Comparison of ENCODE assay signal across 11 cellular contexts in genomic region chr16:70735141-70735979, GRCh38. TPM values are rescaled to one million over a fixed set of nuclear protein-coding genes. Genes with fewer than 3 reads are reported as not detected.
DNase-seq lines count a peak whose midpoint lies in the region; ATAC-seq and TF ChIP-seq lines count a peak whose summit lies in the region.
"Had no signal": no experiment of that assay in that cellular context is flagged by ENCODE, and none has a peak within 500 bp of the region (broad histone marks: within the 10 kb centered on the region; RNA-seq: fewer than 3 reads in every experiment).

No MANE protein-coding gene starts in this region.

- H3K27ac ChIP-seq in esophagus (ENCODE audit: low read depth in 2 of 2, low read length in 1 of 2) (peak overlapping the region; percentile 48 to 86), muscle layer of colon (ENCODE audit: low read depth, low read length) (peak overlapping the region; percentile 94), upper lobe of left lung (peak overlapping the region; percentile 66 to 90 (median 84))

- no peak for TF ChIP-seq POLR2A in upper lobe of left lung (IDR thresholded peaks at IDR 0.05)

- H3K9ac ChIP-seq in muscle layer of colon (ENCODE audit: low read length) = no peak overlapping the region

- no peak for TF ChIP-seq CTCF in upper lobe of left lung (IDR thresholded peaks at IDR 0.05)

- no peaks in the 10 kb centered on the region for H3K9me3 Mint-ChIP-seq in activated T-cell treated with anti-CD3 and anti-CD28 coated beads, Interleukin-2, amount 50 U/mL, for 24 hours
- H3K9me3 Mint-ChIP-seq in activated T-cell treated with anti-CD3 and anti-CD28 coated beads, Interleukin-2, amount 50 U/mL, for 4 hours = no peaks in the 10 kb centered on the region

- WGBS in esophagus, 2 donors = 78 to 82% methylated on average over 13 of the region's 13 CpGs
- WGBS in upper lobe of left lung, 2 donors = 77 to 84% methylated on average over 11 to 13 of the region's 13 CpGs

- peaks cover 60% of the 10 kb centered on the region for H3K36me3 Mint-ChIP-seq in activated T-cell treated with anti-CD3 and anti-CD28 coated beads, Interleukin-2, amount 50 U/mL, for 24 hours (ENCODE audit: low read depth)
- peaks cover 22% of the 10 kb centered on the region for H3K36me3 Mint-ChIP-seq in activated T-cell treated with anti-CD3 and anti-CD28 coated beads, Interleukin-2, amount 50 U/mL, for 4 hours (ENCODE audit: insufficient read depth)

- H3K27me3 ChIP-seq in esophagus (ENCODE audit: control insufficient read depth in 1 of 2, insufficient read depth in 2 of 2, low read length in 2 of 2) (no peaks in the 10 kb centered on the region), muscle layer of colon (ENCODE audit: control insufficient read depth in 1 of 2, insufficient read depth in 2 of 2, low read length in 2 of 2) (no peaks in the 10 kb centered on the region), upper lobe of left lung (no peaks in the 10 kb centered on the region)

- H3K4me3 ChIP-seq in esophagus (ENCODE audit: low read depth in 1 of 2, low read length in 2 of 2) (no peak overlapping the region), muscle layer of colon (ENCODE audit: low read depth in 1 of 2, low read length in 2 of 2) (no peak overlapping the region), upper lobe of left lung (no peak overlapping the region)

- H3K27ac Mint-ChIP-seq in activated T-cell treated with anti-CD3 and anti-CD28 coated beads, Interleukin-2, amount 50 U/mL, for 24 hours = peak overlapping the region; percentile 52

- peak in 1 of 4 donors; percentile 14 for TF ChIP-seq EP300 in upper lobe of left lung (IDR thresholded peaks at IDR 0.05)

- DNase-seq in activated T-cell treated with anti-CD3 and anti-CD28 coated beads, Interleukin-2, amount 50 U/mL, for 24 hours = no peak
- DNase-seq in activated T-cell treated with anti-CD3 and anti-CD28 coated beads, Interleukin-2, amount 50 U/mL, for 4 hours = no peak
- no peak for DNase-seq in upper lobe of left lung
- no peak for DNase-seq in NCI-H146 (lab: John Stamatoyannopoulos, UW)
- no peak for DNase-seq in T-helper 2 cell
- DNase-seq in kidney glomerular epithelial cell (lab: John Stamatoyannopoulos, UW) = no peak
- DNase-seq: cerebellar nuclear complex, GOT3, NCI-H774 had no signal

- peaks cover 12 to 13% of the 10 kb centered on the region in 2 donors for H3K4me1 ChIP-seq in esophagus (ENCODE audit: control insufficient read depth in 2 of 2, insufficient read depth in 2 of 2, low read length in 1 of 2)
- peaks cover 44% of the 10 kb centered on the region for H3K4me1 ChIP-seq in muscle layer of colon (ENCODE audit: insufficient read depth, low read length)
- H3K4me1 ChIP-seq in upper lobe of left lung = peaks cover 32 to 49% (median 47%) of the 10 kb centered on the region in 4 donors

- H3K27me3 Mint-ChIP-seq in activated T-cell treated with anti-CD3 and anti-CD28 coated beads, Interleukin-2, amount 50 U/mL, for 24 hours = no peaks in the 10 kb centered on the region
- H3K27me3 Mint-ChIP-seq in activated T-cell treated with anti-CD3 and anti-CD28 coated beads, Interleukin-2, amount 50 U/mL, for 4 hours (ENCODE audit: low read depth) = no peaks in the 10 kb centered on the region

- ATAC-seq in activated T-cell treated with anti-CD3 and anti-CD28 coated beads, Interleukin-2, amount 50 U/mL, for 4 hours = no peak
- peak in 1 of 2 donors; percentile 57 for ATAC-seq in upper lobe of left lung (ENCODE audit: low FRiP score in 2 of 2)

- H3K9me3 ChIP-seq in esophagus (ENCODE audit: control insufficient read depth in 2 of 2, insufficient read depth in 1 of 2, low read depth in 1 of 2, low read length in 1 of 2) (no peaks in the 10 kb centered on the region), muscle layer of colon (ENCODE audit: low read length) (no peaks in the 10 kb centered on the region), upper lobe of left lung (no peaks in the 10 kb centered on the region)

- H3K36me3 ChIP-seq in esophagus (ENCODE audit: control insufficient read depth in 2 of 2, insufficient read depth in 2 of 2, low read length in 1 of 2) (peaks cover 3 to 10% of the 10 kb centered on the region in 2 donors), muscle layer of colon (ENCODE audit: insufficient read depth, low read length) (peaks cover 9% of the 10 kb centered on the region), upper lobe of left lung (peaks cover 0 to 12% (median 7%) of the 10 kb centered on the region in 4 donors)

- no peak overlapping the region for H3K4me3 Mint-ChIP-seq in activated T-cell treated with anti-CD3 and anti-CD28 coated beads, Interleukin-2, amount 50 U/mL, for 24 hours
- H3K4me3 Mint-ChIP-seq in activated T-cell treated with anti-CD3 and anti-CD28 coated beads, Interleukin-2, amount 50 U/mL, for 4 hours = no peak overlapping the region

- peaks cover 47% of the 10 kb centered on the region for H3K4me1 Mint-ChIP-seq in activated T-cell treated with anti-CD3 and anti-CD28 coated beads, Interleukin-2, amount 50 U/mL, for 24 hours (ENCODE audit: low read depth)
- peaks cover 30% of the 10 kb centered on the region for H3K4me1 Mint-ChIP-seq in activated T-cell treated with anti-CD3 and anti-CD28 coated beads, Interleukin-2, amount 50 U/mL, for 4 hours (ENCODE audit: low read depth)

RNA-seq across cellular contexts. Expression of gene MTSS2, which starts 49.5 kb away (rescaled TPM):
- 1 to 10 TPM; 1.9 to 7.3 (median 4.3) TPM for total RNA-seq in activated T-cell treated with anti-CD3 and anti-CD28 coated beads, Interleukin-2, amount 50 U/mL, for 4 hours
- polyA plus RNA-seq in esophagus = 10 to 100 TPM; 27.4 to 62.9 TPM
- total RNA-seq in upper lobe of left lung = 100 to 1,000 TPM in 1 of 6 donors, 10 to 100 TPM in 5; 40.7 to 202 (median 72.4) TPM

Comparison
In these comparisons a context has a peak if more than half of its experiments do, and no peak if none do; other contexts are left out.
1. RNA of gene MTSS2, which starts 49.5 kb away (total RNA-seq): 40.7 to 202 TPM in upper lobe of left lung; 1.9 to 7.3 TPM in activated T-cell treated with anti-CD3 and anti-CD28 coated beads, Interleukin-2, amount 50 U/mL, for 4 hours; every median in the first group is over 4 times any median in the second.
2. Peak in every context shown above with its lines, with median percentiles within 50 percentile points of each other: H3K27ac ChIP-seq.